Comparison of ENCODE assay signal across 1 cellular context in genomic region chr13:52842440-52842839, GRCh38.
A peak's percentile ranks its signal among the peaks of the same experiment; 100 is the strongest.
TF ChIP-seq lines count a peak whose summit lies in the region.

No MANE protein-coding gene starts in this region.

TF ChIP-seq in HepG2, 621 proteins besides CTCF, POLR2A, EP300 and RAD21 (continued from another document):
- TF ChIP-seq MYPOP (CRISPR knock-in tag; IDR thresholded peaks at IDR 0.05) = no peak
- peak; percentile 51 for TF ChIP-seq SALL1 (CRISPR knock-in tag; IDR thresholded peaks at IDR 0.05)
- TF ChIP-seq REPIN1 (CRISPR knock-in tag; IDR thresholded peaks at IDR 0.05; ENCODE audit: borderline replicate concordance, low read depth) = peak; percentile 50; the same call in 1 of the 2 replicates
- no peak for TF ChIP-seq GRHL1 (CRISPR knock-in tag; conservative IDR thresholded peaks at IDR 0.05)
- peak; percentile 20; the same call in 1 of the 2 replicates for TF ChIP-seq SAP130 (CRISPR knock-in tag; IDR thresholded peaks at IDR 0.05; ENCODE audit: low read depth)
- no peak for TF ChIP-seq FOXA1 (IDR thresholded peaks at IDR 0.05)
- TF ChIP-seq FOXA1 (CRISPR knock-in tag; IDR thresholded peaks at IDR 0.05) = 0 out of 2 replicates have a peak, but pooled peaks have one; percentile 17
- 0 out of 2 replicates have a peak, but pooled peaks have one; percentile 21 for TF ChIP-seq GABPB1 (CRISPR knock-in tag; IDR thresholded peaks at IDR 0.05)
- 0 out of 2 replicates have a peak, but pooled peaks have one; percentile 23 for TF ChIP-seq ZNF564 (CRISPR knock-in tag; IDR thresholded peaks at IDR 0.05)
